Comparison of ENCODE assay signal across 12 cellular contexts in genomic region chr10:94212876-94213595, GRCh38.
DNase-seq lines count a peak whose midpoint lies in the region; ATAC-seq and TF ChIP-seq lines count a peak whose summit lies in the region.
"Had no signal": no experiment of that assay in that cellular context is flagged by ENCODE, and none has a peak within 500 bp of the region (broad histone marks: within the 10 kb centered on the region; RNA-seq: fewer than 3 reads in every experiment).

No MANE protein-coding gene starts in this region.

- ATAC-seq in HG03439 (IDR thresholded peaks at IDR 0.05; ENCODE audit: unreplicated experiment): no peak
- ATAC-seq in HG02798 (IDR thresholded peaks at IDR 0.05; ENCODE audit: poor library complexity, unreplicated experiment): no peak

- H3K4me3 ChIP-seq in AG10803 (ENCODE audit: low read length): no peak overlapping the region

- no peak for TF ChIP-seq CTCF in AG10803 (conservative IDR thresholded peaks at IDR 0.05; ENCODE audit: low read length)

- DNase-seq in AG10803 (ENCODE audit: low read depth): peak; percentile 25
- peak; percentile 56 for DNase-seq in amniotic epithelial cell (ENCODE audit: low read depth)
- DNase-seq in glomerular visceral epithelial cell (ENCODE audit: extremely low spot score): peak; percentile 37
- peak; percentile 89 for DNase-seq in renal cortical epithelial cell (ENCODE audit: low read depth)
- no peak for DNase-seq in SHP77 treated with DMSO at 0.1 percent for 48 hours (lab: John Stamatoyannopoulos, UW)
- no peak for DNase-seq in NCI-H187 (lab: John Stamatoyannopoulos, UW)
- DNase-seq: activated naive CD4-positive, alpha-beta T cell treated with anti-CD3 and anti-CD28 coated beads, Interleukin-2, amount 50 U/mL, for 16 hours; DMS153; kidney; trophoblast cell had no signal

Comparison
In these comparisons a context has a peak if more than half of its experiments do, and no peak if none do; other contexts are left out.
1. DNase-seq: peak in AG10803 (single experiment), amniotic epithelial cell (single experiment), glomerular visceral epithelial cell (single experiment) and renal cortical epithelial cell (single experiment); none in SHP77 treated with DMSO at 0.1 percent for 48 hours (single experiment) and NCI-H187 (0 of 2).